ENCODE assay signal across 8 cellular contexts in the genomic region with DNA sequence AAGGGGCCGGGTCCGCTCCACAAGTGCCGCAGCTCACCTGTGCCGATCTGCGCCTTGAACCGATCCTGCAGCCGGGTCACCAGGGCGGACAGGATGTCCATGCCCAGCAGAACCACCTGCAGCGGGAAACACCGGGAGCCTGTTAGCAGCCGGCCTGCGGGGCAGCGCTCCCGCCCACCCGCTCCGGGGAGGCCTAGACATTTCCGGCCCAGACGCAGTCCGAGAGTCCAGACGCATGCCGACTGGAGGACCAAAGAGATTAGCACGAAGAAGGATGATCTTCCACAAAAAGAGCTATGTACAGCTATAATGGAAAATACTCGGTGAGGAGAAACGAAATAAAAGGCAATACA. TPM values are rescaled to one million over a fixed set of nuclear protein-coding genes. Genes with fewer than 3 reads are reported as not detected.
DNase-seq lines count a peak whose midpoint lies in the region; ATAC-seq and TF ChIP-seq lines count a peak whose summit lies in the region.

No MANE protein-coding gene starts in this region.

- peak overlapping the region; percentile 90 for H3K4me3 Mint-ChIP-seq in HFFc6

- H3K36me3 ChIP-seq in heart right ventricle (peaks cover 0 to 22% (median 0%) of the 10 kb centered on the region in 9 donors), prostate gland (no peaks in the 10 kb centered on the region)

- 0 to 1% methylated on average over 24 of the region's 24 CpGs for WGBS in heart right ventricle, 2 donors
- 0% methylated on average over 24 of the region's 24 CpGs for WGBS in prostate gland

- no peak for TF ChIP-seq CTCF in 22Rv1 (IDR thresholded peaks at IDR 0.05)
- TF ChIP-seq CTCF in HFFc6 (IDR thresholded peaks at IDR 0.05), result no peak
- TF ChIP-seq CTCF in heart right ventricle (IDR thresholded peaks at IDR 0.05), result no peak
- no peak for TF ChIP-seq CTCF in prostate gland (IDR thresholded peaks at IDR 0.05)

- H3K4me1 ChIP-seq in heart right ventricle (peaks cover 4 to 86% (median 62%) of the 10 kb centered on the region in 9 donors), prostate gland (replicated peaks) (no peaks in the 10 kb centered on the region)

- H3K27ac ChIP-seq in 22Rv1 (peak overlapping the region; percentile 91), heart right ventricle (peak overlapping the region; percentile 95 to 99 (median 96)), prostate gland (peak overlapping the region; percentile 92 to 95)

- TF ChIP-seq POLR2A in prostate gland (IDR thresholded peaks at IDR 0.05), result peak; percentile 3

- DNase-seq in GM04504 (ENCODE audit: low read depth) (peak; percentile 40), HFFc6 (peak; percentile 59), NCI-H1417 (lab: John Stamatoyannopoulos, UW) (peak; percentile 46 to 95 (median 93)), heart right ventricle (peak; percentile 71 to 72), prostate gland (ENCODE audit: low spot score) (no peak), T-helper 9 cell (no peak)
- peak in 1 of 2 donors; percentile 81 for DNase-seq in activated naive CD4-positive, alpha-beta T cell treated with anti-CD3 and anti-CD28 coated beads, Interleukin-2, amount 50 U/mL, for 72 hours (ENCODE audit: low spot score in 2 of 2)

- H3K9me3 ChIP-seq in heart right ventricle (no peaks in the 10 kb centered on the region), prostate gland (no peaks in the 10 kb centered on the region)

- H3K27ac Mint-ChIP-seq in HFFc6, result peak overlapping the region; percentile 91
- peak overlapping the region; percentile 95 to 99 for H3K27ac Mint-ChIP-seq in activated naive CD4-positive, alpha-beta T cell treated with anti-CD3 and anti-CD28 coated beads, Interleukin-2, amount 50 U/mL, for 72 hours

- peak overlapping the region; percentile 61 to 84 (median 73) for H3K4me3 ChIP-seq in heart right ventricle
- peak overlapping the region; percentile 62 to 66 for H3K4me3 ChIP-seq in prostate gland

- intact Hi-C loops in heart right ventricle (cut with DNase I) (loop anchor here (1.0 to 10.0 kb wide), 11 partner anchors 67 to 207 kb away; a partner anchor contains a TSS), prostate gland (cut with DNase I) (loop anchor here (2.0 to 10.0 kb wide), 3 partner anchors 119 to 189 kb away; a partner anchor contains a TSS)

- H3K27me3 ChIP-seq in heart right ventricle (no peaks in the 10 kb centered on the region), prostate gland (replicated peaks; ENCODE audit: insufficient read depth) (no peaks in the 10 kb centered on the region)

- ATAC-seq in activated naive CD4-positive, alpha-beta T cell treated with anti-CD3 and anti-CD28 coated beads, Interleukin-2, amount 50 U/mL, for 72 hours, result peak; percentile 38 to 57
- peak; percentile 65 to 85 (median 78) for ATAC-seq in heart right ventricle

- H3K9me3 Mint-ChIP-seq in HFFc6, result peaks cover 7% of the 10 kb centered on the region
- H3K9me3 Mint-ChIP-seq in activated naive CD4-positive, alpha-beta T cell treated with anti-CD3 and anti-CD28 coated beads, Interleukin-2, amount 50 U/mL, for 72 hours, result no peaks in the 10 kb centered on the region

- peaks cover 14% of the 10 kb centered on the region for H3K27me3 Mint-ChIP-seq in HFFc6 (ENCODE audit: insufficient read depth)

- H3K36me3 Mint-ChIP-seq in HFFc6 (ENCODE audit: low read depth), result no peaks in the 10 kb centered on the region
- H3K36me3 Mint-ChIP-seq in activated naive CD4-positive, alpha-beta T cell treated with anti-CD3 and anti-CD28 coated beads, Interleukin-2, amount 50 U/mL, for 72 hours, result peaks cover 23 to 37% of the 10 kb centered on the region in 2 donors

- H3K4me1 Mint-ChIP-seq in HFFc6 (ENCODE audit: low read depth), result peaks cover 36% of the 10 kb centered on the region

RNA-seq across cellular contexts. Expression of a gene that starts 0.5 kb away (rescaled TPM):
- not detected for total RNA-seq in HFFc6 (2021; fragmentation: NEBNext Ultra II Directional; extraction: Animal tissue kit (Norgen Biotek cat#: 25700))
- total RNA-seq in activated naive CD4-positive, alpha-beta T cell treated with anti-CD3 and anti-CD28 coated beads, Interleukin-2, amount 50 U/mL, for 72 hours, result not detected
- total RNA-seq in heart right ventricle (not detected), prostate gland (not detected)
- not detected for polyA plus RNA-seq in heart right ventricle

Comparison
In these comparisons a context has a peak if more than half of its experiments do, and no peak if none do; other contexts are left out.
1. DNase-seq: peak in GM04504 (single experiment), HFFc6 (single experiment), NCI-H1417 (3 of 3) and heart right ventricle (2 of 2); none in prostate gland (single experiment) and T-helper 9 cell (single experiment).
2. Peak in every context shown above with its lines, with median percentiles within 50 percentile points of each other: H3K27ac ChIP-seq.